ENCODE assay signal across 25 cellular contexts in the genomic region with DNA sequence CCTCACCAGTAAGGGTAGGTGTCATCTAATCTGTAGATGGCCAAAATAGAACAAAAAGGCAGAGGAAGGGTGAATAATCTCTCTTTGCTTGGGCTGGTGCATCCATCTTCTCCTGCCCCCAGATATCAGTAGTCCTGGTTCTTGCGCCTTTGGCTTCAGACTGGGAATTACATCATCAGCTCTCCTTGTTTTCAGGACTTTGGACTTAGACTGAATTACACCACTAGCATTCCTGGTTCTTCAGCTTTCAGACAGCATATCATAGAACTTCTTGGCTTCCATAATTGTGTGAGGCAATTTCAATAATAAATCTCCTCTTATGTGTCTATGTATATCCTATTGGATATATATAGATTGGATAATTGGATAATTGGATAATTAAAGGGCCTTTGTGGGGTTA.
"Had no signal": no experiment of that assay in that cellular context is flagged by ENCODE, and none has a peak within 500 bp of the region (broad histone marks: within the 10 kb centered on the region; RNA-seq: fewer than 3 reads in every experiment).

No MANE protein-coding gene starts in this region.

- FAIRE-seq: astrocyte had no signal

- H3K4me1 ChIP-seq: Peyer's patch had no signal

- H3K27me3 ChIP-seq: brain microvascular endothelial cell, cardiac muscle cell, Peyer's patch, SJSA1 had no signal

- H3K27ac ChIP-seq: brain microvascular endothelial cell, cardiac muscle cell, Peyer's patch, RWPE1, SJSA1 had no signal

- H3K36me3 ChIP-seq: brain microvascular endothelial cell, cardiac muscle cell, Peyer's patch, SJSA1 had no signal

- H3K4me3 ChIP-seq: cardiac muscle cell, Peyer's patch, SJSA1 had no signal

- H3K9me3 ChIP-seq: Peyer's patch had no signal

- ATAC-seq: activated CD4-positive, CD25-positive, alpha-beta regulatory T cell treated with anti-CD3 and anti-CD28 coated beads, Interleukin-2, amount 50 U/mL, for 24 hours; activated CD8-positive, alpha-beta T cell treated with anti-CD3 and anti-CD28 coated beads, Interleukin-2, amount 10 ng/mL, durations not matched to agents 7 days and 5 days; SK-N-SH treated with all-trans-retinoic acid at 6 μM for 48 hours had no signal

- DNase-seq: activated CD4-positive, alpha-beta T cell treated with anti-CD3 and anti-CD28 coated beads for 48 hours; activated CD4-positive, alpha-beta T cell treated with anti-CD3 and anti-CD28 coated beads, Interleukin-2, amount 50 U/mL, for 4 hours; activated CD8-positive, alpha-beta memory T cell treated with anti-CD3 and anti-CD28 coated beads, Interleukin-2, amount 50 U/mL, for 48 hours; activated CD8-positive, alpha-beta T cell treated with anti-CD3 and anti-CD28 coated beads, Interleukin-2, amount 10 ng/mL, durations not matched to agents 7 days and 5 days; activated T-cell treated with anti-CD3 and anti-CD28 coated beads, Interleukin-2, amount 50 U/mL, for 1 hour; amniotic stem cell; brain microvascular endothelial cell; Kasumi-1; KBM-7; NCI-H1105 treated with DMSO at 0.1 percent for 48 hours; NCI-H1436 treated with DMSO at 0.1 percent for 48 hours; NCI-H187; NCI-H2081; NCI-H510A treated with DMSO at 0.1 percent for 48 hours; NCI-H69; NK-92 treated with Interleukin-12 subunit alpha and Interleukin-12 subunit beta, amount 100 ng/mL, for 24 hours; Peyer's patch; Right ventricle myocardium superior; SW 1271 had no signal
